In genomic region chr6:30769088-30769852, GRCh38 we compare ENCODE assay signal across 8 cellular contexts. TPM values are rescaled to one million over a fixed set of nuclear protein-coding genes. Genes with fewer than 3 reads are reported as not detected.
DNase-seq lines count a peak whose midpoint lies in the region; ATAC-seq and TF ChIP-seq lines count a peak whose summit lies in the region.

No MANE protein-coding gene starts in this region.

- H3K4me3 Mint-ChIP-seq in CD4-positive, alpha-beta T cell = peak overlapping the region; percentile 79
- H3K4me3 Mint-ChIP-seq in neural crest cell = no peak overlapping the region

- CTCF ChIA-PET in CD4-positive, alpha-beta T cell (lab: Charles Lee) = interaction anchor here (0.6 to 1.6 kb wide), 6 partner anchors 23 to 318 kb away, joined by 3 to 9 read pairs (median 4); no protein-coding TSS in a partner anchor

- H3K27me3 Mint-ChIP-seq in CD4-positive, alpha-beta T cell = no peaks in the 10 kb centered on the region
- H3K27me3 Mint-ChIP-seq in neural crest cell (ENCODE audit: low read depth) = no peaks in the 10 kb centered on the region

- H3K36me3 Mint-ChIP-seq in CD4-positive, alpha-beta T cell (ENCODE audit: low read depth) = no peaks in the 10 kb centered on the region
- no peaks in the 10 kb centered on the region for H3K36me3 Mint-ChIP-seq in neural crest cell (ENCODE audit: low read depth)

- peak; percentile 29 to 71 (median 54) for DNase-seq in CD4-positive, alpha-beta T cell
- DNase-seq in NCI-H226 = peak; percentile 93
- peak; percentile 77 for DNase-seq in activated CD8-positive, alpha-beta memory T cell treated with anti-CD3 and anti-CD28 coated beads, Interleukin-2, amount 50 U/mL, for 4 hours
- DNase-seq in epithelial cell of prostate (ENCODE audit: low read depth, low spot score) = peak; percentile 87
- DNase-seq in neural crest cell (ENCODE audit: low read depth, low spot score) = no peak
- DNase-seq in stimulated activated naive CD4-positive, alpha-beta T cell treated with Interleukin-2 at 50 U/mL for 16 hours (lab: John Stamatoyannopoulos, UW) = peak; percentile 84

- peak overlapping the region; percentile 52 for H3K27ac Mint-ChIP-seq in CD4-positive, alpha-beta T cell
- peak overlapping the region; percentile 85 for H3K27ac Mint-ChIP-seq in neural crest cell (ENCODE audit: unreplicated experiment)

- ATAC-seq in CD4-positive, alpha-beta T cell (ENCODE audit: poor library complexity) = peak; percentile 86
- ATAC-seq in GM21529 (IDR thresholded peaks at IDR 0.05; ENCODE audit: unreplicated experiment) = no peak
- no peak for ATAC-seq in GM21390 (IDR thresholded peaks at IDR 0.05; ENCODE audit: unreplicated experiment)

- H3K9me3 ChIP-seq in CD4-positive, alpha-beta T cell (ENCODE audit: control insufficient read depth, low read length) = no peaks in the 10 kb centered on the region

- H3K27me3 ChIP-seq in CD4-positive, alpha-beta T cell (ENCODE audit: control insufficient read depth, insufficient read depth, low read length) = no peaks in the 10 kb centered on the region

- no peak overlapping the region for H3K27ac ChIP-seq in CD4-positive, alpha-beta T cell (ENCODE audit: low read depth, low read length)
- H3K27ac ChIP-seq in epithelial cell of prostate = peak overlapping the region; percentile 99

- TF ChIP-seq CTCF in CD4-positive, alpha-beta T cell (IDR thresholded peaks at IDR 0.05) = no peak
- TF ChIP-seq CTCF in neural crest cell (conservative IDR thresholded peaks at IDR 0.05) = no peak

- intact Hi-C loops in CD4-positive, alpha-beta T cell (cut with DNase I, micrococcal nuclease) = no loop called here

- peaks cover 76% of the 10 kb centered on the region for H3K4me1 Mint-ChIP-seq in CD4-positive, alpha-beta T cell (ENCODE audit: low read depth)
- peaks cover 52% of the 10 kb centered on the region for H3K4me1 Mint-ChIP-seq in neural crest cell

- POLR2A ChIA-PET in CD4-positive, alpha-beta T cell (lab: Charles Lee) = interaction anchor here (0.5 to 2.5 kb wide), 13 partner anchors 9 to 138 kb away, joined by 3 to 24 read pairs (median 5); partner anchors contain the start of genes GTF2H4 and MDC1

- no peaks in the 10 kb centered on the region for H3K9me3 Mint-ChIP-seq in CD4-positive, alpha-beta T cell
- H3K9me3 Mint-ChIP-seq in neural crest cell = no peaks in the 10 kb centered on the region

RNA-seq across cellular contexts. Expression of gene IER3, which starts 24.9 kb away (rescaled TPM):
- total RNA-seq in CD4-positive, alpha-beta T cell = 1 to 10 TPM; 5.7 to 5.8 TPM
- total RNA-seq in neural crest cell = 4.8 and 6.3 TPM in 2 replicates

RNA-seq across cellular contexts. Expression of gene FLOT1, which starts 26.8 kb away (rescaled TPM):
- total RNA-seq in CD4-positive, alpha-beta T cell = 10 to 100 TPM; 31.6 TPM
- 100 and 106 TPM in 2 replicates for total RNA-seq in neural crest cell

RNA-seq across cellular contexts. Expression of gene TUBB, which starts 49.1 kb away (rescaled TPM):
- 10 to 100 TPM; 76.0 to 78.4 TPM for total RNA-seq in CD4-positive, alpha-beta T cell
- total RNA-seq in neural crest cell = 1,986 and 2,086 TPM in 2 replicates

RNA-seq across cellular contexts. Expression of gene MDC1, which starts 52.2 kb away (rescaled TPM):
- total RNA-seq in CD4-positive, alpha-beta T cell = 10 to 100 TPM; 50.5 to 56.8 TPM
- total RNA-seq in neural crest cell = 104 and 107 TPM in 2 replicates

Comparison
In these comparisons a context has a peak if more than half of its experiments do, and no peak if none do; other contexts are left out.
1. RNA of gene TUBB, which starts 49.1 kb away (total RNA-seq): 1,986 to 2,086 TPM in neural crest cell; 76.0 to 78.4 TPM in CD4-positive, alpha-beta T cell; every median in the first group is over 10 times any median in the second.